Comparison of ENCODE assay signal across 16 cellular contexts in genomic region chr11:72443016-72443415, GRCh38.
"Had no signal": no experiment of that assay in that cellular context is flagged by ENCODE, and none has a peak within 500 bp of the region (broad histone marks: within the 10 kb centered on the region; RNA-seq: fewer than 3 reads in every experiment).

No MANE protein-coding gene starts in this region.

- DNase-seq: activated CD4-positive, alpha-beta T cell treated with anti-CD3 and anti-CD28 coated beads for 4 hours; activated naive CD4-positive, alpha-beta T cell treated with anti-CD3 and anti-CD28 coated beads, Interleukin-2, amount 50 U/mL, for 16 hours; activated T-cell treated with anti-CD3 and anti-CD28 coated beads for 4 hours; adrenal gland; body of pancreas; cerebellar nuclear complex; dorsolateral prefrontal cortex; esophagus squamous epithelium; hippocampal formation; kidney glomerular epithelial cell; stimulated activated CD4-positive, alpha-beta T cell treated with anti-CD3 and anti-CD28 coated beads, Interleukin-4, amount 100 ng/mL, for 1 hour; stomach; T1000 had no signal

- H3K4me1 Mint-ChIP-seq: mesothelial cell of epicardium, neural crest cell had no signal

- H3K36me3 Mint-ChIP-seq: mesothelial cell of epicardium had no signal

- H3K9me3 Mint-ChIP-seq: activated T-helper 2 cell treated with anti-CD3 and anti-CD28 coated beads, Interferon-gamma antibody, Interleukin-2, Interleukin-4, amounts not matched to agents 10 μg/mL and 5 μg/mL and 100 μg/mL, durations not matched to agents 14 hours and 24 hours and 36 hours had no signal

- H3K27ac Mint-ChIP-seq: activated T-helper 2 cell treated with anti-CD3 and anti-CD28 coated beads, Interferon-gamma antibody, Interleukin-2, Interleukin-4, amounts not matched to agents 10 μg/mL and 5 μg/mL and 100 μg/mL, durations not matched to agents 14 hours and 24 hours and 36 hours; mesothelial cell of epicardium had no signal

- H3K27me3 ChIP-seq: adrenal gland, body of pancreas, dorsolateral prefrontal cortex, esophagus squamous epithelium had no signal

- H3K4me1 ChIP-seq: body of pancreas had no signal

- H3K9me3 ChIP-seq: adrenal gland, body of pancreas, esophagus squamous epithelium, stomach had no signal

- H3K4me3 ChIP-seq: adrenal gland, body of pancreas, dorsolateral prefrontal cortex, esophagus squamous epithelium, stomach had no signal

- H3K4me3 Mint-ChIP-seq: mesothelial cell of epicardium, neural crest cell had no signal

- H3K27ac ChIP-seq: adrenal gland, body of pancreas, dorsolateral prefrontal cortex, esophagus squamous epithelium, stomach had no signal

- H3K36me3 ChIP-seq: adrenal gland, esophagus squamous epithelium, stomach had no signal
